1 cellular context compared by ENCODE assay signal in the genomic region with DNA sequence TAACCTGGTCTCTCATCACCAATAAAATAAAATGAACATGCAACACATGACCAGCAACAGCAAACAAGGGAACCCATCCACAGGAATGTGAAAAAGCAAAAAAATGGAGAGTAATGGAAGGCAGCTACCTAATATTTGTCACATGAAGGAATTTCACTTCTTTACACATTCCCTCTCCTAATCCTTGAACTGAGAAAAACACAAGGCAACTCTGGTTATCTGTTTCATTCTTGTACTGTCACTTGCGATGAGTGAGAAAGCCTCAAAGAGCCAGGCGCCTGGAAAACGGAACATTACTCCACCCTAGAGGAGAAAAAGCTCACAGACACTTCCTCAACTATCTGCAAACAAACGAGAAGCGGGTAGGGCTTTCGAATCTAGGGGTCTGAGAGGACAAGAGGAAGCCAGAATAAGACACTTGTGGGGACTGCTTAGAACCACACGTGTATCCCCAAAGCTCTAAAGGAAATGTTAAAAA.
A peak's percentile ranks its signal among the peaks of the same experiment; 100 is the strongest.
TF ChIP-seq lines count a peak whose summit lies in the region.

No MANE protein-coding gene starts in this region.

TF ChIP-seq in K562, 482 proteins besides CTCF, POLR2A, EP300 and RAD21 (continued from another document):
- TF ChIP-seq, protein P1, sequence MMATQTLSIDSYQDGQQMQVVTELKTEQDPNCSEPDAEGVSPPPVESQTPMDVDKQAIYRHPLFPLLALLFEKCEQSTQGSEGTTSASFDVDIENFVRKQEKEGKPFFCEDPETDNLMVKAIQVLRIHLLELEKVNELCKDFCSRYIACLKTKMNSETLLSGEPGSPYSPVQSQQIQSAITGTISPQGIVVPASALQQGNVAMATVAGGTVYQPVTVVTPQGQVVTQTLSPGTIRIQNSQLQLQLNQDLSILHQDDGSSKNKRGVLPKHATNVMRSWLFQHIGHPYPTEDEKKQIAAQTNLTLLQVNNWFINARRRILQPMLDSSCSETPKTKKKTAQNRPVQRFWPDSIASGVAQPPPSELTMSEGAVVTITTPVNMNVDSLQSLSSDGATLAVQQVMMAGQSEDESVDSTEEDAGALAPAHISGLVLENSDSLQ (IDR thresholded peaks at IDR 0.05), result peak; percentile 35; the same call in 1 of the 2 replicates
- TF ChIP-seq RBFOX2 (IDR thresholded peaks at IDR 0.05; ENCODE audit: low read depth, low read length) (no peak), ARID2 (IDR thresholded peaks at IDR 0.05) (peak; percentile 78), XRCC5 (IDR thresholded peaks at IDR 0.05; ENCODE audit: low read depth, low read length) (no peak), STAG1 (CRISPR knock-in tag; IDR thresholded peaks at IDR 0.05; ENCODE audit: borderline replicate concordance) (peak; percentile 43; the same call in 1 of the 2 replicates), ZNF347 (CRISPR knock-in tag; IDR thresholded peaks at IDR 0.05; ENCODE audit: low read depth) (no peak), POLR3G (IDR thresholded peaks at IDR 0.05; ENCODE audit: extremely low read depth, insufficient read length, insufficient replicate concordance) (no peak), ZNF197 (CRISPR knock-in tag; IDR thresholded peaks at IDR 0.05; ENCODE audit: low read depth) (no peak), SAFB (IDR thresholded peaks at IDR 0.05; ENCODE audit: borderline replicate concordance, low read depth, low read length) (no peak), MEIS2 (IDR thresholded peaks at IDR 0.05; ENCODE audit: partially characterized antibody) (peak; percentile 80), CREB1 (IDR thresholded peaks at IDR 0.05) (no peak), CREB1 (CRISPR knock-in tag; IDR thresholded peaks at IDR 0.05) (no peak), E2F3 (CRISPR knock-in tag; IDR thresholded peaks at IDR 0.05) (no peak), XRCC3 (IDR thresholded peaks at IDR 0.05) (no peak), BMI1 (IDR thresholded peaks at IDR 0.05; ENCODE audit: low read length) (no peak), SNAPC5 (CRISPR knock-in tag; IDR thresholded peaks at IDR 0.05) (no peak), CBFA2T2 (conservative IDR thresholded peaks at IDR 0.05) (no peak), ZKSCAN1 (IDR thresholded peaks at IDR 0.05; ENCODE audit: low read depth, low read length) (no peak), SPI1 (IDR thresholded peaks at IDR 0.05; ENCODE audit: borderline replicate concordance, low read depth, low read length) (peak; percentile 82), SMC3 (conservative IDR thresholded peaks at IDR 0.05; ENCODE audit: insufficient read depth, low read depth, low read length) (0 out of 2 replicates have a peak, but pooled peaks have one; percentile 41), NONO (IDR thresholded peaks at IDR 0.05; ENCODE audit: low read depth in 2 of 2, low read length in 1 of 2) (no peak), SMAD4 (CRISPR knock-in tag; conservative IDR thresholded peaks at IDR 0.05) (0 out of 2 replicates have a peak, but pooled peaks have one; percentile 18), JUND (IDR thresholded peaks at IDR 0.05; ENCODE audit: borderline replicate concordance, low read depth, low read length) (peak; percentile 34; the same call in 1 of the 2 replicates), JUND (tag; IDR thresholded peaks at IDR 0.05; ENCODE audit: borderline replicate concordance, low read depth, low read length) (peak; percentile 42; the same call in 1 of the 3 replicates)
- TF ChIP-seq, protein P2, sequence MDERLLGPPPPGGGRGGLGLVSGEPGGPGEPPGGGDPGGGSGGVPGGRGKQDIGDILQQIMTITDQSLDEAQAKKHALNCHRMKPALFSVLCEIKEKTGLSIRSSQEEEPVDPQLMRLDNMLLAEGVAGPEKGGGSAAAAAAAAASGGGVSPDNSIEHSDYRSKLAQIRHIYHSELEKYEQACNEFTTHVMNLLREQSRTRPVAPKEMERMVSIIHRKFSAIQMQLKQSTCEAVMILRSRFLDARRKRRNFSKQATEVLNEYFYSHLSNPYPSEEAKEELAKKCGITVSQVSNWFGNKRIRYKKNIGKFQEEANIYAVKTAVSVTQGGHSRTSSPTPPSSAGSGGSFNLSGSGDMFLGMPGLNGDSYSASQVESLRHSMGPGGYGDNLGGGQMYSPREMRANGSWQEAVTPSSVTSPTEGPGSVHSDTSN (CRISPR knock-in tag; IDR thresholded peaks at IDR 0.05; ENCODE audit: low read depth), result no peak
- TF ChIP-seq, protein P2 (tag; conservative IDR thresholded peaks at IDR 0.05; ENCODE audit: low read depth), result peak; percentile 64
- TF ChIP-seq, protein P3, sequence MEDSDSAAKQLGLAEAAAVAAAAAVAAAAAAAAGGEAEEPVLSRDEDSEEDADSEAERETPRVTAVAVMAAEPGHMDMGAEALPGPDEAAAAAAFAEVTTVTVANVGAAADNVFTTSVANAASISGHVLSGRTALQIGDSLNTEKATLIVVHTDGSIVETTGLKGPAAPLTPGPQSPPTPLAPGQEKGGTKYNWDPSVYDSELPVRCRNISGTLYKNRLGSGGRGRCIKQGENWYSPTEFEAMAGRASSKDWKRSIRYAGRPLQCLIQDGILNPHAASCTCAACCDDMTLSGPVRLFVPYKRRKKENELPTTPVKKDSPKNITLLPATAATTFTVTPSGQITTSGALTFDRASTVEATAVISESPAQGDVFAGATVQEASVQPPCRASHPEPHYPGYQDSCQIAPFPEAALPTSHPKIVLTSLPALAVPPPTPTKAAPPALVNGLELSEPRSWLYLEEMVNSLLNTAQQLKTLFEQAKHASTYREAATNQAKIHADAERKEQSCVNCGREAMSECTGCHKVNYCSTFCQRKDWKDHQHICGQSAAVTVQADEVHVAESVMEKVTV (CRISPR knock-in tag; IDR thresholded peaks at IDR 0.05), result peak; percentile 63; the same call in 1 of the 2 replicates
